In the genomic region with DNA sequence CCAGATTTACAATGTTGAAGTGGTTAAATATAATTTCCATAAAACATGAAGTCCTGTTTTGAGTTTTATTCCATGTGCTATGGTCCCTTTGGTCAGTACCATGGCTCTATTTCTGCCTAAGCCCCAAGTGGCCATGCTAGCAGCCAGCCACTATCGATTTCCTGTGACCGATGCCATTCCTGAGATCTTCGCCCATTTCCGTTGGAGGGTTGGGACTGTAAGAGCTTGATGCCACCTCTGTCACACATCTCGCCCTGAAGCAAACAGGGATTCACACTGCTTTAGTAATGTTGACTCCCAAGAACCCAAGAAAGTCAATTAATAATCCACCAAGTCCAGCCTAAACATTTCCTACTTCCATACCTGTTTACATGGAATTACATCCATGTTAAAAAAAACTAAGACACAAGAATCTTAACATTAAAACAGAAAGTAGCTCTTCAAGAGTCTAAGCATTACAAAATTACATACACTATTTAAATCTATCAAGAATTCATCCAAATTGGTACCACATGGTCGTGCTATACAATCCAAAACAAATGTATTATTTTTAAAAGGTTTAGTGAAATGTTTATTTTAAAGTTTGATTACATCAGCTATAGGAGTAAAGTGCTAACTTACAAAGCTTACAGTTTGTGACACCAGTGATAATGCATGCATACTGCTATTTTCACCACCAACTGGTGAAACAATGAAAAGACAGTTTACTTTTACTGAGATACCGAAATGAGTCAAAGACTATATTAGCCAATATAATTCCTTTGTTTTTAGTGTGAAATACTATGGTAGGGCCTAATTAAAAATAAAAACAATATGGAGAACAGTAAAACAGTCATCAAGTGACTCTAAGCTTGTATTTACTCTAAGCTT, we compare ENCODE assay signal across 8 cellular contexts. TPM values are rescaled to one million over a fixed set of nuclear protein-coding genes. Genes with fewer than 3 reads are reported as not detected.
DNase-seq lines count a peak whose midpoint lies in the region; ATAC-seq, FAIRE-seq and TF ChIP-seq lines count a peak whose summit lies in the region.

No MANE protein-coding gene starts in this region.

- H3K9me3 ChIP-seq in CD4-positive, CD25-positive, alpha-beta regulatory T cell (ENCODE audit: control insufficient read depth in 2 of 2, low read length in 2 of 2), result no peaks in the 10 kb centered on the region
- H3K9me3 ChIP-seq in kidney (ENCODE audit: control insufficient read depth in 1 of 2, low read length in 2 of 2) (no peaks in the 10 kb centered on the region), upper lobe of right lung (no peaks in the 10 kb centered on the region)

- no peak for ATAC-seq in CD4-positive, CD25-positive, alpha-beta regulatory T cell (ENCODE audit: low read depth in 2 of 2)
- ATAC-seq in activated naive CD4-positive, alpha-beta T cell treated with anti-CD3 and anti-CD28 coated beads, Interleukin-2, amount 50 U/mL, for 72 hours, result no peak
- ATAC-seq in upper lobe of right lung (no peak), GM21381 (IDR thresholded peaks at IDR 0.05; ENCODE audit: unreplicated experiment) (no peak), HG02970 (IDR thresholded peaks at IDR 0.05; ENCODE audit: low FRiP score, unreplicated experiment) (no peak)

- H3K27ac ChIP-seq in CD4-positive, CD25-positive, alpha-beta regulatory T cell (ENCODE audit: insufficient read depth, low read length, poor library complexity, severe bottlenecking), result peak overlapping the region; percentile 100
- H3K27ac ChIP-seq in kidney (ENCODE audit: low read depth in 2 of 2, low read length in 2 of 2) (no peak overlapping the region), upper lobe of right lung (no peak overlapping the region)

- H3K4me1 ChIP-seq in CD4-positive, CD25-positive, alpha-beta regulatory T cell (ENCODE audit: control insufficient read depth, insufficient read depth, low read length, poor library complexity, severe bottlenecking), result peaks cover 70% of the 10 kb centered on the region
- H3K4me1 ChIP-seq in kidney (ENCODE audit: control insufficient read depth in 1 of 2, insufficient read depth in 1 of 2, low read depth in 1 of 2, low read length in 2 of 2) (peaks cover 10 to 27% of the 10 kb centered on the region in 2 donors), upper lobe of right lung (peaks cover 58% of the 10 kb centered on the region)

- no peaks in the 10 kb centered on the region for H3K27me3 ChIP-seq in CD4-positive, CD25-positive, alpha-beta regulatory T cell (ENCODE audit: control insufficient read depth, insufficient read depth, low read length)
- no peaks in the 10 kb centered on the region for H3K27me3 ChIP-seq in upper lobe of right lung

- FAIRE-seq in kidney (lab: Jason Lieb, UNC), result no peak

- peaks cover 40% of the 10 kb centered on the region for H3K36me3 Mint-ChIP-seq in CD4-positive, CD25-positive, alpha-beta regulatory T cell
- peaks cover 52 to 67% of the 10 kb centered on the region in 2 donors for H3K36me3 Mint-ChIP-seq in activated naive CD4-positive, alpha-beta T cell treated with anti-CD3 and anti-CD28 coated beads, Interleukin-2, amount 50 U/mL, for 72 hours

- H3K9me3 Mint-ChIP-seq in CD4-positive, CD25-positive, alpha-beta regulatory T cell, result no peaks in the 10 kb centered on the region
- H3K9me3 Mint-ChIP-seq in activated naive CD4-positive, alpha-beta T cell treated with anti-CD3 and anti-CD28 coated beads, Interleukin-2, amount 50 U/mL, for 72 hours, result no peaks in the 10 kb centered on the region

- H3K36me3 ChIP-seq in CD4-positive, CD25-positive, alpha-beta regulatory T cell (ENCODE audit: control insufficient read depth, insufficient read depth, low read length), result peaks cover 57% of the 10 kb centered on the region
- H3K36me3 ChIP-seq in kidney (ENCODE audit: control insufficient read depth in 1 of 2, insufficient read depth in 2 of 2, low read length in 2 of 2) (peaks cover 21 to 51% of the 10 kb centered on the region in 2 donors), upper lobe of right lung (peaks cover 63% of the 10 kb centered on the region)

- H3K4me3 ChIP-seq in CD4-positive, CD25-positive, alpha-beta regulatory T cell (ENCODE audit: low read depth, low read length), result peak overlapping the region; percentile 100
- H3K4me3 ChIP-seq in Jurkat, Clone E6-1 (ENCODE audit: low read length), result peak overlapping the region; percentile 94
- H3K4me3 ChIP-seq in kidney (ENCODE audit: low read length in 2 of 2) (peak overlapping the region; percentile 84 to 92), upper lobe of right lung (peak overlapping the region; percentile 79)

- peak overlapping the region in 2 of 3 donors; percentile 83 to 98 for H3K27ac Mint-ChIP-seq in CD4-positive, CD25-positive, alpha-beta regulatory T cell
- H3K27ac Mint-ChIP-seq in activated naive CD4-positive, alpha-beta T cell treated with anti-CD3 and anti-CD28 coated beads, Interleukin-2, amount 50 U/mL, for 72 hours, result peak overlapping the region; percentile 100

- peak in 2 of 3 donors; percentile 53 to 66 for DNase-seq in CD4-positive, CD25-positive, alpha-beta regulatory T cell
- peak; percentile 59 for DNase-seq in Jurkat, Clone E6-1 (ENCODE audit: low read depth, low spot score)
- DNase-seq in activated naive CD4-positive, alpha-beta T cell treated with anti-CD3 and anti-CD28 coated beads, Interleukin-2, amount 50 U/mL, for 72 hours (ENCODE audit: low spot score in 2 of 2), result no peak
- DNase-seq in kidney (no peak), upper lobe of right lung (no peak), DMS79 (lab: John Stamatoyannopoulos, UW) (no peak)

- peaks cover 6% of the 10 kb centered on the region for H3K27me3 Mint-ChIP-seq in CD4-positive, CD25-positive, alpha-beta regulatory T cell

- no peak overlapping the region for H3K9ac ChIP-seq in kidney (ENCODE audit: low read length in 2 of 2)

- intact Hi-C loops in kidney (cut with DNase I) (no loop called here), upper lobe of right lung (cut with DNase I) (no loop called here)

- peaks cover 28 to 70% (median 50%) of the 10 kb centered on the region in 4 donors for H3K4me1 Mint-ChIP-seq in CD4-positive, CD25-positive, alpha-beta regulatory T cell

- H3K4me3 Mint-ChIP-seq in CD4-positive, CD25-positive, alpha-beta regulatory T cell, result peak overlapping the region; percentile 95 to 100 (median 100)

- TF ChIP-seq CTCF in kidney (IDR thresholded peaks at IDR 0.05; ENCODE audit: borderline replicate concordance, extremely low read depth, insufficient read depth) (no peak), upper lobe of right lung (IDR thresholded peaks at IDR 0.05) (peak; percentile 23)

RNA-seq across cellular contexts. Expression of gene RBM39, which starts 2.5 kb away (rescaled TPM):
- total RNA-seq in CD4-positive, CD25-positive, alpha-beta regulatory T cell, result 1,180 TPM
- 100 to 1,000 TPM; 112 to 144 (median 117) TPM for polyA plus RNA-seq in CD4-positive, CD25-positive, alpha-beta regulatory T cell
- 273 TPM for polyA plus RNA-seq in Jurkat, Clone E6-1 (2012; ENCODE audit: insufficient read depth, insufficient read length)
- 100 to 1,000 TPM; 343 to 380 TPM for total RNA-seq in activated naive CD4-positive, alpha-beta T cell treated with anti-CD3 and anti-CD28 coated beads, Interleukin-2, amount 50 U/mL, for 72 hours
- 304 TPM for total RNA-seq in kidney
- 148 TPM for polyA plus RNA-seq in kidney (ENCODE audit: insufficient read depth, low read depth, low replicate concordance)
- total RNA-seq in upper lobe of right lung, result 298 TPM

RNA-seq across cellular contexts. Expression of gene PHF20, which starts 32.3 kb away (rescaled TPM):
- total RNA-seq in CD4-positive, CD25-positive, alpha-beta regulatory T cell, result 159 TPM
- polyA plus RNA-seq in CD4-positive, CD25-positive, alpha-beta regulatory T cell, result 100 to 1,000 TPM in 2 of 4 donors, 10 to 100 TPM in 2; 87.3 to 126 (median 100) TPM
- polyA plus RNA-seq in Jurkat, Clone E6-1 (2012; ENCODE audit: insufficient read depth, insufficient read length), result 29.3 TPM
- total RNA-seq in activated naive CD4-positive, alpha-beta T cell treated with anti-CD3 and anti-CD28 coated beads, Interleukin-2, amount 50 U/mL, for 72 hours, result 10 to 100 TPM; 58.5 to 71.4 TPM
- total RNA-seq in kidney (48.4 TPM), upper lobe of right lung (56.5 TPM)
- polyA plus RNA-seq in kidney (ENCODE audit: insufficient read depth, low read depth, low replicate concordance), result 12.3 TPM

RNA-seq across cellular contexts. Expression of gene ROMO1, which starts 40.3 kb away (rescaled TPM):
- 48.8 TPM for total RNA-seq in CD4-positive, CD25-positive, alpha-beta regulatory T cell
- polyA plus RNA-seq in CD4-positive, CD25-positive, alpha-beta regulatory T cell, result 100 to 1,000 TPM; 295 to 378 (median 363) TPM
- polyA plus RNA-seq in Jurkat, Clone E6-1 (2012; ENCODE audit: insufficient read depth, insufficient read length), result 347 TPM
- total RNA-seq in activated naive CD4-positive, alpha-beta T cell treated with anti-CD3 and anti-CD28 coated beads, Interleukin-2, amount 50 U/mL, for 72 hours, result 100 to 1,000 TPM; 111 to 120 TPM
- total RNA-seq in kidney, result 141 TPM
- 408 TPM for polyA plus RNA-seq in kidney (ENCODE audit: insufficient read depth, low read depth, low replicate concordance)
- total RNA-seq in upper lobe of right lung, result 77.9 TPM

RNA-seq across cellular contexts. Expression of gene NFS1, which starts 40.4 kb away (rescaled TPM):
- total RNA-seq in CD4-positive, CD25-positive, alpha-beta regulatory T cell, result 21.2 TPM
- polyA plus RNA-seq in CD4-positive, CD25-positive, alpha-beta regulatory T cell, result 10 to 100 TPM; 22.3 to 32.6 (median 25.4) TPM
- 47.9 TPM for polyA plus RNA-seq in Jurkat, Clone E6-1 (2012; ENCODE audit: insufficient read depth, insufficient read length)
- total RNA-seq in activated naive CD4-positive, alpha-beta T cell treated with anti-CD3 and anti-CD28 coated beads, Interleukin-2, amount 50 U/mL, for 72 hours, result 10 to 100 TPM; 48.5 to 50.1 TPM
- total RNA-seq in kidney, result 31.5 TPM
- 71.2 TPM for polyA plus RNA-seq in kidney (ENCODE audit: insufficient read depth, low read depth, low replicate concordance)
- total RNA-seq in upper lobe of right lung, result 19.5 TPM

Comparison
In these comparisons a context has a peak if more than half of its experiments do, and no peak if none do; other contexts are left out.
1. DNase-seq: peak in CD4-positive, CD25-positive, alpha-beta regulatory T cell (2 of 3) and Jurkat, Clone E6-1 (single experiment); none in activated naive CD4-positive, alpha-beta T cell treated with anti-CD3 and anti-CD28 coated beads, Interleukin-2, amount 50 U/mL, for 72 hours (0 of 2), kidney (single experiment), upper lobe of right lung (single experiment) and DMS79 (single experiment).
2. Peak in every context shown above with its lines, with median percentiles within 50 percentile points of each other: H3K4me3 ChIP-seq.